ENCODE assay signal across 8 cellular contexts in genomic region chr17:20155258-20156195, GRCh38.
A peak's percentile ranks its signal among the peaks of the same experiment; 100 is the strongest.
DNase-seq lines count a peak whose midpoint lies in the region; ATAC-seq lines count a peak whose summit lies in the region.

No MANE protein-coding gene starts in this region.

- peak overlapping the region; percentile 91 for H3K27ac ChIP-seq in HUES6 (ENCODE audit: low read depth, low read length)

- H3K9ac ChIP-seq in HUES6 (ENCODE audit: low read length) (peak overlapping the region; percentile 95), mucosa of stomach (ENCODE audit: low read length) (peak overlapping the region; percentile 65)

- peaks cover 21% of the 10 kb centered on the region for H3K4me1 ChIP-seq in HUES6 (ENCODE audit: control insufficient read depth, insufficient read depth, low read length)
- H3K4me1 ChIP-seq in mucosa of stomach (ENCODE audit: control insufficient read depth, insufficient read depth, low read length) = peaks cover 11% of the 10 kb centered on the region

- H3K27me3 ChIP-seq in HUES6 (ENCODE audit: control insufficient read depth, insufficient read depth, low read length) (peaks cover 13% of the 10 kb centered on the region), mucosa of stomach (ENCODE audit: control insufficient read depth, insufficient read depth, low read length) (peaks cover 10% of the 10 kb centered on the region)

- no peaks in the 10 kb centered on the region for H3K9me3 ChIP-seq in HUES6 (ENCODE audit: control insufficient read depth, insufficient read depth, low read depth, low read length)
- no peaks in the 10 kb centered on the region for H3K9me3 ChIP-seq in mucosa of stomach (ENCODE audit: control insufficient read depth, low read length)

- H3K36me3 ChIP-seq in HUES6 (ENCODE audit: control insufficient read depth, insufficient read depth, low read length) = no peaks in the 10 kb centered on the region
- H3K36me3 ChIP-seq in mucosa of stomach (ENCODE audit: control insufficient read depth, insufficient read depth, low read length) = no peaks in the 10 kb centered on the region

- H3K36me3 Mint-ChIP-seq in activated T-cell treated with anti-CD3 and anti-CD28 coated beads, Interleukin-2, amount 50 U/mL, for 4 hours (ENCODE audit: insufficient read depth) = no peaks in the 10 kb centered on the region

- H3K9me3 Mint-ChIP-seq in activated T-cell treated with anti-CD3 and anti-CD28 coated beads, Interleukin-2, amount 50 U/mL, for 4 hours = no peaks in the 10 kb centered on the region

- no peak overlapping the region for H3K4me3 Mint-ChIP-seq in activated T-cell treated with anti-CD3 and anti-CD28 coated beads, Interleukin-2, amount 50 U/mL, for 4 hours

- peak; percentile 91 for ATAC-seq in GM21515 (IDR thresholded peaks at IDR 0.05; ENCODE audit: unreplicated experiment)
- peak; percentile 91 to 93 for ATAC-seq in activated T-cell treated with anti-CD3 and anti-CD28 coated beads, Interleukin-2, amount 50 U/mL, for 4 hours
- ATAC-seq in esophagus mucosa = peak; percentile 99

- H3K4me1 Mint-ChIP-seq in activated T-cell treated with anti-CD3 and anti-CD28 coated beads, Interleukin-2, amount 50 U/mL, for 4 hours (ENCODE audit: low read depth) = peaks cover 3% of the 10 kb centered on the region

- DNase-seq in DMS 273 (lab: John Stamatoyannopoulos, UW; ENCODE audit: unreplicated experiment) (peak; percentile 97), OCI-M2 (lab: John Stamatoyannopoulos, UW; ENCODE audit: unreplicated experiment) (peak; percentile 62)
- DNase-seq in activated T-cell treated with anti-CD3 and anti-CD28 coated beads, Interleukin-2, amount 50 U/mL, for 4 hours = peak; percentile 87
- DNase-seq in stimulated activated CD8-positive, alpha-beta memory T cell treated with anti-CD3 and anti-CD28 coated beads, Interleukin-4, amount 100 ng/mL, for 4 hours (ENCODE audit: low read depth in 2 of 2, low spot score in 1 of 2) = peak; percentile 84 to 91

- peaks cover 5% of the 10 kb centered on the region for H3K27me3 Mint-ChIP-seq in activated T-cell treated with anti-CD3 and anti-CD28 coated beads, Interleukin-2, amount 50 U/mL, for 4 hours (ENCODE audit: low read depth)

- H3K4me3 ChIP-seq in HUES6 (ENCODE audit: low read depth, low read length) (peak overlapping the region; percentile 96), mucosa of stomach (ENCODE audit: low read length) (peak overlapping the region; percentile 55)

Comparison
In these comparisons a context has a peak if more than half of its experiments do, and no peak if none do; other contexts are left out.
1. Peak in every context shown above with its lines: DNase-seq, ATAC-seq, H3K4me3 ChIP-seq and H3K27ac ChIP-seq.